1 cellular context compared by ENCODE assay signal in genomic region chr6:109381747-109382575, GRCh38.
A peak's percentile ranks its signal among the peaks of the same experiment; 100 is the strongest.
TF ChIP-seq lines count a peak whose summit lies in the region.

Gene CD164 (minus strand): TSS chr6:109382467. CDS start chr6:109382378, 89 bp downstream.

TF ChIP-seq in K562, 482 proteins besides CTCF, POLR2A, EP300 and RAD21 (continued from another document and continues in another):
- peak; percentile 85 for TF ChIP-seq POLR2H (tag; IDR thresholded peaks at IDR 0.05; ENCODE audit: low read depth)
- TF ChIP-seq, protein P1, sequence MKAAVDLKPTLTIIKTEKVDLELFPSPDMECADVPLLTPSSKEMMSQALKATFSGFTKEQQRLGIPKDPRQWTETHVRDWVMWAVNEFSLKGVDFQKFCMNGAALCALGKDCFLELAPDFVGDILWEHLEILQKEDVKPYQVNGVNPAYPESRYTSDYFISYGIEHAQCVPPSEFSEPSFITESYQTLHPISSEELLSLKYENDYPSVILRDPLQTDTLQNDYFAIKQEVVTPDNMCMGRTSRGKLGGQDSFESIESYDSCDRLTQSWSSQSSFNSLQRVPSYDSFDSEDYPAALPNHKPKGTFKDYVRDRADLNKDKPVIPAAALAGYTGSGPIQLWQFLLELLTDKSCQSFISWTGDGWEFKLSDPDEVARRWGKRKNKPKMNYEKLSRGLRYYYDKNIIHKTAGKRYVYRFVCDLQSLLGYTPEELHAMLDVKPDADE (conservative IDR thresholded peaks at IDR 0.05; ENCODE audit: control insufficient read depth, low read depth, low read length): no peak; the same call in 1 of the 2 replicates
- TF ChIP-seq, protein P2, sequence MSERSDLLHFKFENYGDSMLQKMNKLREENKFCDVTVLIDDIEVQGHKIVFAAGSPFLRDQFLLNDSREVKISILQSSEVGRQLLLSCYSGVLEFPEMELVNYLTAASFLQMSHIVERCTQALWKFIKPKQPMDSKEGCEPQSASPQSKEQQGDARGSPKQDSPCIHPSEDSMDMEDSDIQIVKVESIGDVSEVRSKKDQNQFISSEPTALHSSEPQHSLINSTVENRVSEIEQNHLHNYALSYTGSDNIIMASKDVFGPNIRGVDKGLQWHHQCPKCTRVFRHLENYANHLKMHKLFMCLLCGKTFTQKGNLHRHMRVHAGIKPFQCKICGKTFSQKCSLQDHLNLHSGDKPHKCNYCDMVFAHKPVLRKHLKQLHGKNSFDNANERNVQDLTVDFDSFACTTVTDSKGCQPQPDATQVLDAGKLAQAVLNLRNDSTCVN (CRISPR knock-in tag; IDR thresholded peaks at IDR 0.05): 0 out of 2 replicates have a peak, but pooled peaks have one; percentile 27
- TF ChIP-seq, protein P3, sequence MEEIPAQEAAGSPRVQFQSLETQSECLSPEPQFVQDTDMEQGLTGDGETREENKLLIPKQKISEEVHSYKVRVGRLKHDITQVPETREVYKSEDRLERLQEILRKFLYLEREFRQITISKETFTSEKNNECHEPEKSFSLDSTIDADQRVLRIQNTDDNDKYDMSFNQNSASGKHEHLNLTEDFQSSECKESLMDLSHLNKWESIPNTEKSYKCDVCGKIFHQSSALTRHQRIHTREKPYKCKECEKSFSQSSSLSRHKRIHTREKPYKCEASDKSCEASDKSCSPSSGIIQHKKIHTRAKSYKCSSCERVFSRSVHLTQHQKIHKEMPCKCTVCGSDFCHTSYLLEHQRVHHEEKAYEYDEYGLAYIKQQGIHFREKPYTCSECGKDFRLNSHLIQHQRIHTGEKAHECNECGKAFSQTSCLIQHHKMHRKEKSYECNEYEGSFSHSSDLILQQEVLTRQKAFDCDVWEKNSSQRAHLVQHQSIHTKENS (CRISPR knock-in tag; IDR thresholded peaks at IDR 0.05): no peak
- TF ChIP-seq HDAC6 (IDR thresholded peaks at IDR 0.05; ENCODE audit: low read depth, low read length): no peak
- no peak; the same call in 1 of the 2 replicates for TF ChIP-seq FOXM1 (IDR thresholded peaks at IDR 0.05; ENCODE audit: low read depth)
- peak; percentile 68; the same call in 1 of the 2 replicates for TF ChIP-seq FOXM1 (CRISPR knock-in tag; IDR thresholded peaks at IDR 0.05; ENCODE audit: low read depth)
- no peak for TF ChIP-seq CBX8 (IDR thresholded peaks at IDR 0.05; ENCODE audit: borderline replicate concordance, extremely low read depth, low read depth, low read length, poor library complexity, severe bottlenecking)
- TF ChIP-seq KAT8 (IDR thresholded peaks at IDR 0.05; ENCODE audit: low read depth): no peak
- TF ChIP-seq PCBP2 (IDR thresholded peaks at IDR 0.05; ENCODE audit: low read depth, low read length, poor library complexity, severe bottlenecking): no peak
- peak; percentile 66; the same call in 1 of the 2 replicates for TF ChIP-seq ZNF282 (CRISPR knock-in tag; IDR thresholded peaks at IDR 0.05)
- 0 out of 2 replicates have a peak, but pooled peaks have one; percentile 53 for TF ChIP-seq ERF (CRISPR knock-in tag; IDR thresholded peaks at IDR 0.05)
- peak; percentile 61 for TF ChIP-seq SP1 (CRISPR knock-in tag; IDR thresholded peaks at IDR 0.05)
- no peak; the same call in 1 of the 2 replicates for TF ChIP-seq ZNF143 (CRISPR knock-in tag; IDR thresholded peaks at IDR 0.05)
- TF ChIP-seq PHF21A (IDR thresholded peaks at IDR 0.05; ENCODE audit: borderline replicate concordance, low read depth): 0 out of 2 replicates have a peak, but pooled peaks have one; percentile 24
- no peak for TF ChIP-seq ZNF41 (CRISPR knock-in tag; conservative IDR thresholded peaks at IDR 0.05)
- TF ChIP-seq DMBX1 (CRISPR knock-in tag; IDR thresholded peaks at IDR 0.05; ENCODE audit: borderline replicate concordance): no peak
- no peak for TF ChIP-seq FOXK1 (CRISPR knock-in tag; IDR thresholded peaks at IDR 0.05; ENCODE audit: borderline replicate concordance)
- TF ChIP-seq ESRRB (CRISPR knock-in tag; IDR thresholded peaks at IDR 0.05; ENCODE audit: borderline replicate concordance): no peak
- no peak for TF ChIP-seq CHD4 (IDR thresholded peaks at IDR 0.05; ENCODE audit: insufficient read depth, insufficient replicate concordance, low read depth, low read length, poor library complexity, severe bottlenecking)
- TF ChIP-seq CHCHD3 (CRISPR knock-in tag; IDR thresholded peaks at IDR 0.05): no peak
- no peak for TF ChIP-seq GABPB2 (CRISPR knock-in tag; conservative IDR thresholded peaks at IDR 0.05)
- peak; percentile 47; the same call in 1 of the 2 replicates for TF ChIP-seq ZBTB1 (CRISPR knock-in tag; IDR thresholded peaks at IDR 0.05; ENCODE audit: borderline replicate concordance, low read depth)
- TF ChIP-seq ZNF384 (IDR thresholded peaks at IDR 0.05; ENCODE audit: low read depth, low read length): no peak
- TF ChIP-seq TCF3 (CRISPR knock-in tag; IDR thresholded peaks at IDR 0.05): peak; percentile 40
- 0 out of 4 replicates have a peak, but pooled peaks of 1 of the 2 experiments have one; percentile 31 for TF ChIP-seq TRIM24 (IDR thresholded peaks at IDR 0.05)
- TF ChIP-seq ARHGAP35 (IDR thresholded peaks at IDR 0.05; ENCODE audit: partially characterized antibody): no peak
- TF ChIP-seq ZNF121 (CRISPR knock-in tag; conservative IDR thresholded peaks at IDR 0.05): no peak
- TF ChIP-seq GATAD2B (IDR thresholded peaks at IDR 0.05; ENCODE audit: borderline replicate concordance): peak; percentile 38; the same call in 1 of the 2 replicates
- TF ChIP-seq POLR2AphosphoS5 (IDR thresholded peaks at IDR 0.05; ENCODE audit: control insufficient read depth, insufficient read depth, low read depth, low read length): peak; percentile 84
- no peak for TF ChIP-seq ZNF354B (CRISPR knock-in tag; IDR thresholded peaks at IDR 0.05)
- TF ChIP-seq ZKSCAN8 (CRISPR knock-in tag; IDR thresholded peaks at IDR 0.05): no peak
- 0 out of 2 replicates have a peak, but pooled peaks have one; percentile 67 for TF ChIP-seq ZNF589 (CRISPR knock-in tag; IDR thresholded peaks at IDR 0.05; ENCODE audit: low read depth)
- TF ChIP-seq NR4A1 (CRISPR knock-in tag; IDR thresholded peaks at IDR 0.05): no peak
- no peak for TF ChIP-seq NR4A1 (tag; IDR thresholded peaks at IDR 0.05)
- TF ChIP-seq SNRNP70 (optimal IDR thresholded peaks at IDR 0.05; ENCODE audit: low read depth, low read length): no peak
- TF ChIP-seq TAF7 (tag; IDR thresholded peaks at IDR 0.05): peak; percentile 90
- no peak for TF ChIP-seq TEAD2 (tag; IDR thresholded peaks at IDR 0.05)
- no peak for TF ChIP-seq ZNF561 (CRISPR knock-in tag; conservative IDR thresholded peaks at IDR 0.05)
- peak; percentile 71; the same call in 1 of the 2 replicates for TF ChIP-seq POLR2AphosphoS2 (IDR thresholded peaks at IDR 0.05; ENCODE audit: low read length)
- TF ChIP-seq ZNF699 (CRISPR knock-in tag; IDR thresholded peaks at IDR 0.05; ENCODE audit: insufficient replicate concordance): no peak
- TF ChIP-seq EP400 (IDR thresholded peaks at IDR 0.05): no peak
- TF ChIP-seq, protein P4, sequence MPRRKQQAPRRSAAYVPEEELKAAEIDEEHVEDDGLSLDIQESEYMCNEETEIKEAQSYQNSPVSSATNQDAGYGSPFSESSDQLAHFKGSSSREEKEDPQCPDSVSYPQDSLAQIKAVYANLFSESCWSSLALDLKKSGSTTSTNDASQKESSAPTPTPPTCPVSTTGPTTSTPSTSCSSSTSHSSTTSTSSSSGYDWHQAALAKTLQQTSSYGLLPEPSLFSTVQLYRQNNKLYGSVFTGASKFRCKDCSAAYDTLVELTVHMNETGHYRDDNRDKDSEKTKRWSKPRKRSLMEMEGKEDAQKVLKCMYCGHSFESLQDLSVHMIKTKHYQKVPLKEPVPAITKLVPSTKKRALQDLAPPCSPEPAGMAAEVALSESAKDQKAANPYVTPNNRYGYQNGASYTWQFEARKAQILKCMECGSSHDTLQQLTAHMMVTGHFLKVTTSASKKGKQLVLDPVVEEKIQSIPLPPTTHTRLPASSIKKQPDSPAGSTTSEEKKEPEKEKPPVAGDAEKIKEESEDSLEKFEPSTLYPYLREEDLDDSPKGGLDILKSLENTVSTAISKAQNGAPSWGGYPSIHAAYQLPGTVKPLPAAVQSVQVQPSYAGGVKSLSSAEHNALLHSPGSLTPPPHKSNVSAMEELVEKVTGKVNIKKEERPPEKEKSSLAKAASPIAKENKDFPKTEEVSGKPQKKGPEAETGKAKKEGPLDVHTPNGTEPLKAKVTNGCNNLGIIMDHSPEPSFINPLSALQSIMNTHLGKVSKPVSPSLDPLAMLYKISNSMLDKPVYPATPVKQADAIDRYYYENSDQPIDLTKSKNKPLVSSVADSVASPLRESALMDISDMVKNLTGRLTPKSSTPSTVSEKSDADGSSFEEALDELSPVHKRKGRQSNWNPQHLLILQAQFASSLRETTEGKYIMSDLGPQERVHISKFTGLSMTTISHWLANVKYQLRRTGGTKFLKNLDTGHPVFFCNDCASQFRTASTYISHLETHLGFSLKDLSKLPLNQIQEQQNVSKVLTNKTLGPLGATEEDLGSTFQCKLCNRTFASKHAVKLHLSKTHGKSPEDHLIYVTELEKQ (CRISPR knock-in tag; IDR thresholded peaks at IDR 0.05): no peak
- no peak for TF ChIP-seq FOXP4 (CRISPR knock-in tag; IDR thresholded peaks at IDR 0.05; ENCODE audit: borderline replicate concordance)
- no peak for TF ChIP-seq SMARCA4 (IDR thresholded peaks at IDR 0.05)
- TF ChIP-seq KLF10 (CRISPR knock-in tag; IDR thresholded peaks at IDR 0.05): no peak
- peak; percentile 50 for TF ChIP-seq ZBTB7A (IDR thresholded peaks at IDR 0.05; ENCODE audit: borderline replicate concordance, control insufficient read depth, low read depth, low read length)
- TF ChIP-seq TCF7 (IDR thresholded peaks at IDR 0.05; ENCODE audit: borderline replicate concordance): no peak
- no peak for TF ChIP-seq HCFC1 (IDR thresholded peaks at IDR 0.05; ENCODE audit: low read depth, low read length)
- TF ChIP-seq HOXB6 (CRISPR knock-in tag; IDR thresholded peaks at IDR 0.05; ENCODE audit: borderline replicate concordance): no peak
- TF ChIP-seq, protein P5, sequence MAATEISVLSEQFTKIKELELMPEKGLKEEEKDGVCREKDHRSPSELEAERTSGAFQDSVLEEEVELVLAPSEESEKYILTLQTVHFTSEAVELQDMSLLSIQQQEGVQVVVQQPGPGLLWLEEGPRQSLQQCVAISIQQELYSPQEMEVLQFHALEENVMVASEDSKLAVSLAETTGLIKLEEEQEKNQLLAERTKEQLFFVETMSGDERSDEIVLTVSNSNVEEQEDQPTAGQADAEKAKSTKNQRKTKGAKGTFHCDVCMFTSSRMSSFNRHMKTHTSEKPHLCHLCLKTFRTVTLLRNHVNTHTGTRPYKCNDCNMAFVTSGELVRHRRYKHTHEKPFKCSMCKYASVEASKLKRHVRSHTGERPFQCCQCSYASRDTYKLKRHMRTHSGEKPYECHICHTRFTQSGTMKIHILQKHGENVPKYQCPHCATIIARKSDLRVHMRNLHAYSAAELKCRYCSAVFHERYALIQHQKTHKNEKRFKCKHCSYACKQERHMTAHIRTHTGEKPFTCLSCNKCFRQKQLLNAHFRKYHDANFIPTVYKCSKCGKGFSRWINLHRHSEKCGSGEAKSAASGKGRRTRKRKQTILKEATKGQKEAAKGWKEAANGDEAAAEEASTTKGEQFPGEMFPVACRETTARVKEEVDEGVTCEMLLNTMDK (IDR thresholded peaks at IDR 0.05; ENCODE audit: borderline replicate concordance, insufficient read depth, low read depth, low read length, poor library complexity, severe bottlenecking): no peak
- TF ChIP-seq MEF2A (IDR thresholded peaks at IDR 0.05; ENCODE audit: control insufficient read depth, low read depth, low read length): no peak
- no peak for TF ChIP-seq ZNF184 (CRISPR knock-in tag; IDR thresholded peaks at IDR 0.05)
- TF ChIP-seq, protein P6, sequence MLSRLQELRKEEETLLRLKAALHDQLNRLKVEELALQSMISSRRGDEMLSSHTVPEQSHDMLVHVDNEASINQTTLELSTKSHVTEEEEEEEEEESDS (CRISPR knock-in tag; IDR thresholded peaks at IDR 0.05): no peak
- no peak for TF ChIP-seq PHB (CRISPR knock-in tag; IDR thresholded peaks at IDR 0.05)
- no peak for TF ChIP-seq ZNF785 (CRISPR knock-in tag; IDR thresholded peaks at IDR 0.05)
- no peak for TF ChIP-seq ZNF780A (CRISPR knock-in tag; IDR thresholded peaks at IDR 0.05)
- TF ChIP-seq ZNF280A (IDR thresholded peaks at IDR 0.05; ENCODE audit: low read depth, partially characterized antibody): no peak
- TF ChIP-seq ZNF253 (CRISPR knock-in tag; conservative IDR thresholded peaks at IDR 0.05): no peak
- TF ChIP-seq, protein P7, sequence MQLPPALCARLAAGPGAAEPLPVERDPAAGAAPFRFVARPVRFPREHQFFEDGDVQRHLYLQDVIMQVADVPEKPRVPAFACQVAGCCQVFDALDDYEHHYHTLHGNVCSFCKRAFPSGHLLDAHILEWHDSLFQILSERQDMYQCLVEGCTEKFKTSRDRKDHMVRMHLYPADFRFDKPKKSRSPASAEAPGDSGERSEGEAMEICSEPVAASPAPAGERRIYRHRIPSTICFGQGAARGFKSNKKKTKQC (CRISPR knock-in tag; IDR thresholded peaks at IDR 0.05): peak; percentile 61; the same call in 1 of the 2 replicates
- TF ChIP-seq BACH1 (tag; IDR thresholded peaks at IDR 0.05): no peak
- no peak; the same call in 1 of the 2 replicates for TF ChIP-seq TOE1 (IDR thresholded peaks at IDR 0.05; ENCODE audit: borderline replicate concordance)
- TF ChIP-seq TOE1 (CRISPR knock-in tag; IDR thresholded peaks at IDR 0.05; ENCODE audit: borderline replicate concordance, low read depth): peak; percentile 92; the same call in 1 of the 2 replicates
- TF ChIP-seq EZH2 (IDR thresholded peaks at IDR 0.05; ENCODE audit: borderline replicate concordance, low read depth, low read length): no peak
- no peak for TF ChIP-seq ZBTB8A (IDR thresholded peaks at IDR 0.05; ENCODE audit: partially characterized antibody)
- TF ChIP-seq ZNF444 (CRISPR knock-in tag; IDR thresholded peaks at IDR 0.05): no peak
